Comparison of ENCODE assay signal across 24 cellular contexts in genomic region chr3:107983247-107983646, GRCh38.
DNase-seq lines count a peak whose midpoint lies in the region; ATAC-seq and TF ChIP-seq lines count a peak whose summit lies in the region.
"Had no signal": no experiment of that assay in that cellular context is flagged by ENCODE, and none has a peak within 500 bp of the region (broad histone marks: within the 10 kb centered on the region; RNA-seq: fewer than 3 reads in every experiment).

No MANE protein-coding gene starts in this region.

- H2AFZ ChIP-seq in H9 (ENCODE audit: low read length), result no peak overlapping the region

- H3K4me1 ChIP-seq in H9 (ENCODE audit: insufficient read depth, low read length), result peaks cover 2% of the 10 kb centered on the region; the same call in 1 of the 2 replicates
- H3K4me1 ChIP-seq in left lung, result peaks cover 26 to 40% of the 10 kb centered on the region in 2 donors
- H3K4me1 ChIP-seq in gastroesophageal sphincter, result peaks cover 10 to 36% (median 29%) of the 10 kb centered on the region in 3 donors
- H3K4me1 ChIP-seq in mesendoderm (ENCODE audit: control insufficient read depth, low read depth, low read length), result no peaks in the 10 kb centered on the region

- H3K27me3 Mint-ChIP-seq in H9 (ENCODE audit: low read depth), result no peaks in the 10 kb centered on the region; the same call in 1 of the 2 replicates
- no peaks in the 10 kb centered on the region for H3K27me3 Mint-ChIP-seq in natural killer cell treated with Interleukin-12 subunit alpha and Interleukin-12 subunit beta and Interleukin-15 and Interleukin-18, amount 100 ng/mL, for 72 hours
- H3K27me3 Mint-ChIP-seq: CD4-positive, alpha-beta memory T cell had no signal

- in situ Hi-C loops in astrocyte of the spinal cord (cut with HindIII; ENCODE audit: low sequenced_read_pairs), result no loop called here

- no peak for TF ChIP-seq EP300 in gastroesophageal sphincter (IDR thresholded peaks at IDR 0.05)

- H2BK15ac ChIP-seq in H9 (ENCODE audit: low read depth, low read length) (no peak overlapping the region), mesendoderm (replicated peaks; ENCODE audit: low read depth) (no peak overlapping the region)

- no peak overlapping the region for H2BK5ac ChIP-seq in H9 (ENCODE audit: insufficient read length, low read length)
- H2BK5ac ChIP-seq in mesendoderm (ENCODE audit: low read length), result no peak overlapping the region

- H3K9me3 Mint-ChIP-seq in H9, result no peaks in the 10 kb centered on the region
- no peaks in the 10 kb centered on the region for H3K9me3 Mint-ChIP-seq in natural killer cell treated with Interleukin-12 subunit alpha and Interleukin-12 subunit beta and Interleukin-15 and Interleukin-18, amount 100 ng/mL, for 72 hours
- H3K9me3 Mint-ChIP-seq: CD4-positive, alpha-beta memory T cell had no signal

- H3K27ac ChIP-seq in H9 (ENCODE audit: insufficient read length, low read depth, low read length), result no peak overlapping the region
- H3K27ac ChIP-seq in left lung, result no peak overlapping the region
- H3K27ac ChIP-seq in gastroesophageal sphincter, result no peak overlapping the region
- no peak overlapping the region for H3K27ac ChIP-seq in mesendoderm (ENCODE audit: low read depth, low read length)
- H3K27ac ChIP-seq: BLaER1 treated with 17β-estradiol and CSF1 and Interleukin-3, amounts not matched to agents 10 nM and 100 nM; SJSA1 had no signal

- H3K56ac ChIP-seq in H9 (ENCODE audit: insufficient read length, low read depth, low read length), result no peak overlapping the region
- no peak overlapping the region for H3K56ac ChIP-seq in mesendoderm (ENCODE audit: low read length)

- no peak for ATAC-seq in natural killer cell treated with Interleukin-12 subunit alpha and Interleukin-12 subunit beta and Interleukin-15 and Interleukin-18, amount 100 ng/mL, for 72 hours
- ATAC-seq in left lung, result no peak
- no peak for ATAC-seq in gastroesophageal sphincter
- ATAC-seq: Right ventricle myocardium inferior had no signal

- H3K23me2 ChIP-seq in H9 (ENCODE audit: insufficient read length, low read depth, low read length, poor library complexity, severe bottlenecking), result no peaks in the 10 kb centered on the region

- no peak overlapping the region for H3K14ac ChIP-seq in H9 (ENCODE audit: insufficient read depth, low read length)

- H3K18ac ChIP-seq in H9 (ENCODE audit: insufficient read length, low read depth, low read length) (no peak overlapping the region), mesendoderm (ENCODE audit: low read length) (no peak overlapping the region)

- H3K4me2 ChIP-seq in H9 (ENCODE audit: insufficient read depth, insufficient read length, low read length), result no peak overlapping the region
- no peak overlapping the region for H3K4me2 ChIP-seq in mesendoderm (ENCODE audit: low read length)
- H3K4me2 ChIP-seq: BLaER1 treated with 17β-estradiol and CSF1 and Interleukin-3, amounts not matched to agents 10 nM and 100 nM had no signal

- H4K8ac ChIP-seq in H9 (replicated peaks; ENCODE audit: insufficient read length, low read depth, low read length) (no peak overlapping the region), mesendoderm (ENCODE audit: low read depth, low read length) (no peak overlapping the region)

- no peak overlapping the region for H3K4me3 Mint-ChIP-seq in H9
- no peak overlapping the region for H3K4me3 Mint-ChIP-seq in natural killer cell treated with Interleukin-12 subunit alpha and Interleukin-12 subunit beta and Interleukin-15 and Interleukin-18, amount 100 ng/mL, for 72 hours
- H3K4me3 Mint-ChIP-seq: CD4-positive, alpha-beta memory T cell had no signal

- intact Hi-C loops in left lung (cut with DNase I), result no loop called here

- peaks cover 4 to 5% of the 10 kb centered on the region in 2 experiments; a peak in 3 of 4 replicates for H3K4me1 Mint-ChIP-seq in H9
- peaks cover 18 to 21% of the 10 kb centered on the region in 2 donors for H3K4me1 Mint-ChIP-seq in natural killer cell treated with Interleukin-12 subunit alpha and Interleukin-12 subunit beta and Interleukin-15 and Interleukin-18, amount 100 ng/mL, for 72 hours (ENCODE audit: low read depth in 2 of 2)

- no peak overlapping the region for H2BK12ac ChIP-seq in H9 (ENCODE audit: insufficient read length, low read depth, low read length)

- no peak for TF ChIP-seq POLR2A in gastroesophageal sphincter (IDR thresholded peaks at IDR 0.05)

- H3K9me3 ChIP-seq in H9 (ENCODE audit: control insufficient read depth, low read depth, low read length) (no peaks in the 10 kb centered on the region), left lung (no peaks in the 10 kb centered on the region), gastroesophageal sphincter (no peaks in the 10 kb centered on the region)
- H3K9me3 ChIP-seq: BLaER1 treated with 17β-estradiol and CSF1 and Interleukin-3, amounts not matched to agents 10 nM and 100 nM; Caco-2; SJSA1 had no signal

- H4K5ac ChIP-seq in H9 (ENCODE audit: insufficient read length, low read depth, low read length), result no peak overlapping the region
- no peak overlapping the region for H4K5ac ChIP-seq in mesendoderm (ENCODE audit: low read length)

- no peak overlapping the region for H4K91ac ChIP-seq in H9 (ENCODE audit: insufficient read length, low read depth, low read length)

- no peaks in the 10 kb centered on the region for H3K36me3 Mint-ChIP-seq in H9 (ENCODE audit: insufficient read depth in 1 of 3, low read depth in 3 of 3)
- H3K36me3 Mint-ChIP-seq in natural killer cell treated with Interleukin-12 subunit alpha and Interleukin-12 subunit beta and Interleukin-15 and Interleukin-18, amount 100 ng/mL, for 72 hours, result no peaks in the 10 kb centered on the region
- H3K36me3 Mint-ChIP-seq: CD4-positive, alpha-beta memory T cell had no signal

- DNase-seq in H9 (no peak), astrocyte of the spinal cord (ENCODE audit: low read depth, low spot score) (no peak), epithelial cell of esophagus (ENCODE audit: low read depth) (no peak), left lung (no peak), mesendoderm (no peak)
- no peak for DNase-seq in natural killer cell treated with Interleukin-12 subunit alpha and Interleukin-12 subunit beta and Interleukin-15 and Interleukin-18, amount 100 ng/mL, for 72 hours (ENCODE audit: low spot score)
- DNase-seq: ACHN; Caco-2; CD4-positive, alpha-beta memory T cell; DMS 273 treated with DMSO at 0.1 percent for 48 hours; H7; KBM-7; MV-4-11; NCI-H1105 treated with DMSO at 0.1 percent for 48 hours; NCI-H1694; NCI-H2081; NCI-H2171; NCI-H345; NCI-H524 had no signal

- TF ChIP-seq CTCF in GM12872 (IDR thresholded peaks at IDR 0.05; ENCODE audit: insufficient read depth, low read depth, low read length) (peak; percentile 23; the same call in 1 of the 3 replicates), H9 (conservative IDR thresholded peaks at IDR 0.05) (peak; percentile 32; the same call in 2 of the 3 replicates), astrocyte of the spinal cord (IDR thresholded peaks at IDR 0.05; ENCODE audit: low read depth, low read length) (peak; percentile 1), epithelial cell of esophagus (IDR thresholded peaks at IDR 0.05; ENCODE audit: insufficient read depth, low read depth, low read length, missing control alignments) (peak; percentile 7), left lung (IDR thresholded peaks at IDR 0.05) (no peak), gastroesophageal sphincter (IDR thresholded peaks at IDR 0.05) (no peak)

- H3K4ac ChIP-seq in H9 (ENCODE audit: low read depth, low read length) (no peak overlapping the region), mesendoderm (ENCODE audit: low read depth, low read length) (no peak overlapping the region)

- H3K9ac ChIP-seq in H9 (ENCODE audit: extremely low read depth, insufficient read length, low read length), result no peak overlapping the region
- no peak overlapping the region for H3K9ac ChIP-seq in mesendoderm (ENCODE audit: low read length)
- H3K9ac ChIP-seq: BLaER1 treated with 17β-estradiol and CSF1 and Interleukin-3, amounts not matched to agents 10 nM and 100 nM had no signal

- no peak overlapping the region for H2AK5ac ChIP-seq in H9 (ENCODE audit: insufficient read length, low read length)
- no peak overlapping the region for H2AK5ac ChIP-seq in mesendoderm (ENCODE audit: low read length)

- H3K23ac ChIP-seq in H9 (ENCODE audit: insufficient read length, low read depth, low read length) (no peak overlapping the region), mesendoderm (ENCODE audit: low read length) (no peak overlapping the region)

- no peaks in the 10 kb centered on the region for H3K79me2 ChIP-seq in H9 (ENCODE audit: insufficient read depth, low read length)
- no peaks in the 10 kb centered on the region for H3K79me2 ChIP-seq in mesendoderm (ENCODE audit: control insufficient read depth, insufficient read depth, low read length)

- H3T11ph ChIP-seq in H9 (ENCODE audit: low read length), result no peak overlapping the region

- no peak overlapping the region for H3K27ac Mint-ChIP-seq in H9
- no peak overlapping the region for H3K27ac Mint-ChIP-seq in natural killer cell treated with Interleukin-12 subunit alpha and Interleukin-12 subunit beta and Interleukin-15 and Interleukin-18, amount 100 ng/mL, for 72 hours

- H2BK20ac ChIP-seq in H9 (ENCODE audit: low read depth, low read length, poor library complexity, severe bottlenecking), result no peak overlapping the region

- WGBS in H9 (ENCODE audit: extremely low coverage, insufficient read length, low lambda C conversion rate), result no CpG with 5 or more reads among the region's 3 CpGs
- 86 to 100% methylated on average over 1 to 3 of the region's 3 CpGs for WGBS in gastroesophageal sphincter (ENCODE audit: low coverage in 1 of 2), 2 donors
- no CpG with 5 or more reads among the region's 3 CpGs for WGBS in mesendoderm (ENCODE audit: extremely low coverage, insufficient coverage, low lambda C conversion rate)

- H3K27me3 ChIP-seq in H9 (ENCODE audit: insufficient read depth, low read length) (no peaks in the 10 kb centered on the region), left lung (no peaks in the 10 kb centered on the region), gastroesophageal sphincter (no peaks in the 10 kb centered on the region), mesendoderm (ENCODE audit: insufficient read depth, low read length, poor library complexity) (no peaks in the 10 kb centered on the region)
- H3K27me3 ChIP-seq: BLaER1 treated with 17β-estradiol and CSF1 and Interleukin-3, amounts not matched to agents 10 nM and 100 nM; SJSA1 had no signal

- H3K4me3 ChIP-seq in astrocyte of the spinal cord (ENCODE audit: low read depth, low read length) (no peak overlapping the region), epithelial cell of esophagus (ENCODE audit: low read length) (no peak overlapping the region), left lung (no peak overlapping the region), gastroesophageal sphincter (no peak overlapping the region), mesendoderm (ENCODE audit: low read length) (no peak overlapping the region)
- H3K4me3 ChIP-seq: BLaER1 treated with 17β-estradiol and CSF1 and Interleukin-3, amounts not matched to agents 10 nM and 100 nM; SJSA1 had no signal

- H3K36me3 ChIP-seq in left lung (no peaks in the 10 kb centered on the region), gastroesophageal sphincter (no peaks in the 10 kb centered on the region), mesendoderm (ENCODE audit: control insufficient read depth, insufficient read depth, low read length) (no peaks in the 10 kb centered on the region)
- H3K36me3 ChIP-seq: BLaER1 treated with 17β-estradiol and CSF1 and Interleukin-3, amounts not matched to agents 10 nM and 100 nM; SJSA1 had no signal

- no peaks in the 10 kb centered on the region for H3K79me1 ChIP-seq in H9 (ENCODE audit: insufficient read depth, low read depth, low read length, poor library complexity, severe bottlenecking)
- H3K79me1 ChIP-seq in mesendoderm (ENCODE audit: low read length), result no peaks in the 10 kb centered on the region

- H2BK120ac ChIP-seq in H9 (ENCODE audit: low read depth, low read length, poor library complexity, severe bottlenecking) (no peak overlapping the region), mesendoderm (ENCODE audit: low read depth, low read length) (no peak overlapping the region)

- H4K20me1 ChIP-seq in H9 (ENCODE audit: control insufficient read depth, insufficient read depth, insufficient read length), result no peaks in the 10 kb centered on the region
- H4K20me1 ChIP-seq: BLaER1 treated with 17β-estradiol and CSF1 and Interleukin-3, amounts not matched to agents 10 nM and 100 nM had no signal

Comparison
In these comparisons a context has a peak if more than half of its experiments do, and no peak if none do; other contexts are left out.
1. CTCF ChIP-seq: peak in GM12872 (single experiment), H9 (single experiment), astrocyte of the spinal cord (single experiment) and epithelial cell of esophagus (single experiment); none in left lung (0 of 2) and gastroesophageal sphincter (0 of 4).